ENCODE assay signal across 2 cellular contexts in the genomic region with DNA sequence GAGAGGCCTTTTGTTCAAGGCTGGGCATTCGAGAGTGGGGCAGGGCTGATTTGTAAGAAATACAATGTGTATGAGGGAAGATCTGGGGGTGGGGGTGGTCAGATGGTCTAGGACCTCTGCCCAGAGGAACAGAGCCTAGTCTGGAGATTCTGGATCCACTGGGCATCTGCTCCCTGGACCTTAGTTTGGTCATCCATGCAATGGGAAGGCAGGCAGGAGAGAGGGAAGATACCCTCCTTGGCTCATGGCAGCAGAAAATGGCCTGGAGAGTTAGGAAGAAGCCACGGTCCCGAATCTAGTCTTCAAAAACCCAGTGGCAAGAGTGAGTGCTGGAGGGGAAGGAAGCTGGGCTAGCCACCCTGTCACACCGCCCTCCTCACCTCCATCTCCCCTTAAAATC.
A peak's percentile ranks its signal among the peaks of the same experiment; 100 is the strongest.
TF ChIP-seq lines count a peak whose summit lies in the region.

No MANE protein-coding gene starts in this region.

TF ChIP-seq in HepG2, 621 proteins besides CTCF, POLR2A, EP300 and RAD21:
- TF ChIP-seq ZNF629 (CRISPR knock-in tag; conservative IDR thresholded peaks at IDR 0.05), result peak; percentile 67
- no peak for TF ChIP-seq TGIF2 (CRISPR knock-in tag; IDR thresholded peaks at IDR 0.05)

TF ChIP-seq in H1, 55 proteins besides CTCF, POLR2A, EP300 and RAD21:
- no peak for TF ChIP-seq TEAD4 (IDR thresholded peaks at IDR 0.05; ENCODE audit: low read depth, low read length)
- no peak for TF ChIP-seq RFX5 (IDR thresholded peaks at IDR 0.05; ENCODE audit: borderline replicate concordance, low read depth, low read length)
- no peak for TF ChIP-seq SP1 (IDR thresholded peaks at IDR 0.05; ENCODE audit: low read depth, low read length)
- TF ChIP-seq TBP (IDR thresholded peaks at IDR 0.05; ENCODE audit: low read depth, low read length), result no peak
- TF ChIP-seq GTF2F1 (IDR thresholded peaks at IDR 0.05; ENCODE audit: borderline replicate concordance, low read depth, low read length), result no peak
- TF ChIP-seq EZH2 (IDR thresholded peaks at IDR 0.05; ENCODE audit: low read depth, low read length, severe bottlenecking), result no peak
- TF ChIP-seq, protein P1, sequence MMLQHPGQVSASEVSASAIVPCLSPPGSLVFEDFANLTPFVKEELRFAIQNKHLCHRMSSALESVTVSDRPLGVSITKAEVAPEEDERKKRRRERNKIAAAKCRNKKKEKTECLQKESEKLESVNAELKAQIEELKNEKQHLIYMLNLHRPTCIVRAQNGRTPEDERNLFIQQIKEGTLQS (IDR thresholded peaks at IDR 0.05; ENCODE audit: insufficient read depth, low read depth, low read length), result no peak
